ENCODE assay signal across 17 cellular contexts in the genomic region with DNA sequence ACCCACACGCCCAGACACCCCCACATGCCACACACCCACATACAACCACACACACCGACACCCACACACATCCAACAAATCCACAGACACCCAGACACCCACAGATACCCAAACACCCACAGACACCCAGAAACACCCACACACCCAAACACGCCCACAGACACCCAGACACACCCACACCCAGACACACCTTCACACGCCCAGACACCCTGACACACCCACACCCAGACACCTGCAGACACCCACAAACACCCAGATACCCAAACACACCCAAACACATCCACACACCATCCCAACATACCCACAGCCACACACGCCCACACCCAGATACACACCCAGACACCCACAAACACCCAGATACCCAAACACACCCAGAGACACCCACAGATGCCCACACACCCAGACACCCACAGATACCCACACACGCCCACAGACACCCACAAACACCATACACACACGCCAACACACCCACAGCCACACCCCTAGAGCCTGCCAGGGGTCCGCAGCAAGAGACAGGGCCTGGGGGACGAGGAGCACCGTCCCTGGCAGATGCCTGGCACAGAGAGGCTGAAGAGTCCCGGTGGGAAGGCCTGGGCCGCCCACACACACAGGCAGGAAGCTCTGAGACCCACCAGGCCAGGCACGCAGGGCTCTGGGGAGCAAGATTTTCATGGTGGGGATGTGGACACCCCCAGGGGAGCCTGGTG. TPM values are rescaled to one million over a fixed set of nuclear protein-coding genes. Genes with fewer than 3 reads are reported as not detected.
DNase-seq lines count a peak whose midpoint lies in the region; ATAC-seq and TF ChIP-seq lines count a peak whose summit lies in the region.
"Had no signal": no experiment of that assay in that cellular context is flagged by ENCODE, and none has a peak within 500 bp of the region (broad histone marks: within the 10 kb centered on the region; RNA-seq: fewer than 3 reads in every experiment).

No MANE protein-coding gene starts in this region.

- DNase-seq in Caco-2 (no peak), left colon (no peak), osteocyte (ENCODE audit: extremely low spot score, unreplicated experiment) (no peak)
- no peak for DNase-seq in activated CD8-positive, alpha-beta T cell treated with anti-CD3 and anti-CD28 coated beads, Interleukin-2, amount 10 ng/mL, durations not matched to agents 7 days and 5 days
- DNase-seq: activated naive CD8-positive, alpha-beta T cell treated with anti-CD3 and anti-CD28 coated beads, Interleukin-2, amount 10 ng/mL, durations not matched to agents 7 days and 5 days; DMS79; esophagus squamous epithelium; lower lobe of right lung; NCI-H226; stimulated activated CD4-positive, alpha-beta T cell treated with anti-CD3 and anti-CD28 coated beads, Interleukin-4, amount 100 ng/mL, for 1 hour had no signal

- BruUV-seq in Caco-2 (replicated peaks; lab: Mats Ljungman, UMichigan) = no TSS peak

- H3K4me2 ChIP-seq in BLaER1 treated with 17β-estradiol and CSF1 and Interleukin-3, amounts not matched to agents 10 nM and 100 nM = peak overlapping the region; percentile 73 to 100 (median 94)

- CTCF ChIA-PET in Caco-2 (lab: Charles Lee) = no interaction called here
- CTCF ChIA-PET in activated CD8-positive, alpha-beta T cell treated with anti-CD3 and anti-CD28 coated beads, Interleukin-2, amount 10 ng/mL, durations not matched to agents 7 days and 5 days (lab: Charles Lee) = interaction anchor here (1.9 kb wide), 1 partner anchor 18 kb away, joined by 8 read pairs; no protein-coding TSS in a partner anchor

- peak overlapping the region in 5 of 10 experiments; percentile 4 to 46 (median 34); a peak in 4 of 20 replicates for H3K4me3 ChIP-seq in BLaER1 treated with 17β-estradiol and CSF1 and Interleukin-3, amounts not matched to agents 10 nM and 100 nM
- H3K4me3 ChIP-seq in Caco-2 (ENCODE audit: low read depth, low read length) = no peak overlapping the region
- H3K4me3 ChIP-seq: esophagus squamous epithelium, lower lobe of right lung, SK-N-MC had no signal

- no peaks in the 10 kb centered on the region for H3K4me1 Mint-ChIP-seq in Caco-2 (ENCODE audit: low read depth, unreplicated experiment)
- H3K4me1 Mint-ChIP-seq in activated CD8-positive, alpha-beta T cell treated with anti-CD3 and anti-CD28 coated beads, Interleukin-2, amount 10 ng/mL, durations not matched to agents 7 days and 5 days (ENCODE audit: low read depth) = peaks cover 5% of the 10 kb centered on the region
- no peaks in the 10 kb centered on the region for H3K4me1 Mint-ChIP-seq in osteocyte (ENCODE audit: unreplicated experiment)

- H3K4me3 Mint-ChIP-seq in Caco-2 (ENCODE audit: unreplicated experiment) (no peak overlapping the region), osteocyte (ENCODE audit: unreplicated experiment) (no peak overlapping the region)
- no peak overlapping the region for H3K4me3 Mint-ChIP-seq in activated CD8-positive, alpha-beta T cell treated with anti-CD3 and anti-CD28 coated beads, Interleukin-2, amount 10 ng/mL, durations not matched to agents 7 days and 5 days
- H3K4me3 Mint-ChIP-seq: activated naive CD8-positive, alpha-beta T cell treated with anti-CD3 and anti-CD28 coated beads, Interleukin-2, amount 10 ng/mL, durations not matched to agents 7 days and 5 days had no signal

- H3K27ac Mint-ChIP-seq in Caco-2 (ENCODE audit: unreplicated experiment) (peak overlapping the region; percentile 40), osteocyte (ENCODE audit: unreplicated experiment) (no peak overlapping the region)
- peak overlapping the region; percentile 52 for H3K27ac Mint-ChIP-seq in activated CD8-positive, alpha-beta T cell treated with anti-CD3 and anti-CD28 coated beads, Interleukin-2, amount 10 ng/mL, durations not matched to agents 7 days and 5 days
- H3K27ac Mint-ChIP-seq: activated naive CD8-positive, alpha-beta T cell treated with anti-CD3 and anti-CD28 coated beads, Interleukin-2, amount 10 ng/mL, durations not matched to agents 7 days and 5 days had no signal

- H3K27ac ChIP-seq in BLaER1 treated with 17β-estradiol and CSF1 and Interleukin-3, amounts not matched to agents 10 nM and 100 nM = peak overlapping the region in 8 of 11 experiments; percentile 38 to 82 (median 64); a peak in 15 of 22 replicates
- H3K27ac ChIP-seq: esophagus squamous epithelium, lower lobe of right lung, SK-N-MC had no signal

- peak overlapping the region; percentile 11 to 74 (median 56); a peak in 19 of 22 replicates for H3K9ac ChIP-seq in BLaER1 treated with 17β-estradiol and CSF1 and Interleukin-3, amounts not matched to agents 10 nM and 100 nM

- TF ChIP-seq CTCF in Caco-2 (IDR thresholded peaks at IDR 0.05; ENCODE audit: insufficient read depth in 1 of 2, low read depth in 1 of 2, low read length in 1 of 2, severe bottlenecking in 1 of 2, unreplicated experiment in 1 of 2) = no peak
- no peak for TF ChIP-seq CTCF in osteocyte (IDR thresholded peaks at IDR 0.05)

- H3K27me3 ChIP-seq in BLaER1 treated with 17β-estradiol and CSF1 and Interleukin-3, amounts not matched to agents 10 nM and 100 nM = peaks cover 0 to 24% (median 0%) of the 10 kb centered on the region in 11 experiments; a peak in 5 of 22 replicates
- no peaks in the 10 kb centered on the region for H3K27me3 ChIP-seq in Caco-2 (replicated peaks; ENCODE audit: control insufficient read depth, insufficient read depth, low read length)
- H3K27me3 ChIP-seq: esophagus squamous epithelium had no signal

- H3K36me3 Mint-ChIP-seq in Caco-2 (ENCODE audit: insufficient read depth, unreplicated experiment) (peaks cover 36% of the 10 kb centered on the region), osteocyte (ENCODE audit: unreplicated experiment) (peaks cover 7% of the 10 kb centered on the region)
- H3K36me3 Mint-ChIP-seq in activated CD8-positive, alpha-beta T cell treated with anti-CD3 and anti-CD28 coated beads, Interleukin-2, amount 10 ng/mL, durations not matched to agents 7 days and 5 days (ENCODE audit: low read depth) = peaks cover 10% of the 10 kb centered on the region

- H3K9me3 ChIP-seq in BLaER1 treated with 17β-estradiol and CSF1 and Interleukin-3, amounts not matched to agents 10 nM and 100 nM (replicated peaks in 1 of 11) = no peaks in the 10 kb centered on the region
- H3K9me3 ChIP-seq in Caco-2 = no peaks in the 10 kb centered on the region
- H3K9me3 ChIP-seq: esophagus squamous epithelium, lower lobe of right lung had no signal

- no peaks in the 10 kb centered on the region for H3K27me3 Mint-ChIP-seq in Caco-2 (ENCODE audit: insufficient read depth, unreplicated experiment)
- H3K27me3 Mint-ChIP-seq in activated CD8-positive, alpha-beta T cell treated with anti-CD3 and anti-CD28 coated beads, Interleukin-2, amount 10 ng/mL, durations not matched to agents 7 days and 5 days (ENCODE audit: low read depth) = no peaks in the 10 kb centered on the region
- H3K27me3 Mint-ChIP-seq in osteocyte (ENCODE audit: unreplicated experiment) = no peaks in the 10 kb centered on the region
- H3K27me3 Mint-ChIP-seq: activated naive CD8-positive, alpha-beta T cell treated with anti-CD3 and anti-CD28 coated beads, Interleukin-2, amount 10 ng/mL, durations not matched to agents 7 days and 5 days had no signal

- peaks cover 0 to 31% (median 16%) of the 10 kb centered on the region in 11 experiments; a peak in 12 of 22 replicates for H3K36me3 ChIP-seq in BLaER1 treated with 17β-estradiol and CSF1 and Interleukin-3, amounts not matched to agents 10 nM and 100 nM
- H3K36me3 ChIP-seq in Caco-2 (ENCODE audit: control insufficient read depth, insufficient read depth, low read length) = peaks cover 1% of the 10 kb centered on the region; the same call in 1 of the 2 replicates

- POLR2A ChIA-PET in Caco-2 (lab: Charles Lee) = no interaction called here
- POLR2A ChIA-PET in activated CD8-positive, alpha-beta T cell treated with anti-CD3 and anti-CD28 coated beads, Interleukin-2, amount 10 ng/mL, durations not matched to agents 7 days and 5 days (lab: Charles Lee) = no interaction called here

- peaks cover 29 to 92% (median 83%) of the 10 kb centered on the region in 10 experiments for H3K4me1 ChIP-seq in BLaER1 treated with 17β-estradiol and CSF1 and Interleukin-3, amounts not matched to agents 10 nM and 100 nM
- H3K4me1 ChIP-seq in Caco-2 = peaks cover 10% of the 10 kb centered on the region; the same call in 1 of the 2 replicates
- H3K4me1 ChIP-seq: lower lobe of right lung had no signal

- intact Hi-C loops in Caco-2 (cut with micrococcal nuclease; ENCODE audit: unreplicated experiment) = no loop called here
- intact Hi-C loops in left colon (cut with DNase I, micrococcal nuclease) = no loop called here

- peaks cover 43 to 91% (median 58%) of the 10 kb centered on the region in 11 experiments; a peak in 21 of 22 replicates for H4K20me1 ChIP-seq in BLaER1 treated with 17β-estradiol and CSF1 and Interleukin-3, amounts not matched to agents 10 nM and 100 nM

- peak; percentile 20 for ATAC-seq in activated CD8-positive, alpha-beta T cell treated with anti-CD3 and anti-CD28 coated beads, Interleukin-2, amount 10 ng/mL, durations not matched to agents 7 days and 5 days
- ATAC-seq in left colon = peak; percentile 17
- no peak for ATAC-seq in GM19328 (IDR thresholded peaks at IDR 0.05; ENCODE audit: unreplicated experiment)
- ATAC-seq in GM21825 (IDR thresholded peaks at IDR 0.05; ENCODE audit: unreplicated experiment) = no peak

- H3K9me3 Mint-ChIP-seq in Caco-2 (ENCODE audit: unreplicated experiment) = no peaks in the 10 kb centered on the region
- H3K9me3 Mint-ChIP-seq in activated CD8-positive, alpha-beta T cell treated with anti-CD3 and anti-CD28 coated beads, Interleukin-2, amount 10 ng/mL, durations not matched to agents 7 days and 5 days (ENCODE audit: insufficient read depth) = no peaks in the 10 kb centered on the region
- no peaks in the 10 kb centered on the region for H3K9me3 Mint-ChIP-seq in osteocyte (ENCODE audit: unreplicated experiment)
- H3K9me3 Mint-ChIP-seq: activated naive CD8-positive, alpha-beta T cell treated with anti-CD3 and anti-CD28 coated beads, Interleukin-2, amount 10 ng/mL, durations not matched to agents 7 days and 5 days had no signal

RNA-seq across cellular contexts. Expression of a gene that starts 28.5 kb away (rescaled TPM):
- 24.0 and 25.1 TPM in 2 replicates for total RNA-seq in Caco-2 (2022)
- not detected for total RNA-seq in activated CD8-positive, alpha-beta T cell treated with anti-CD3 and anti-CD28 coated beads, Interleukin-2, amount 10 ng/mL, durations not matched to agents 7 days and 5 days
- total RNA-seq in left colon = 1 to 10 TPM; 1.2 to 3.6 TPM
- total RNA-seq in osteocyte = not detected in 2 replicates
- total RNA-seq: activated naive CD8-positive, alpha-beta T cell treated with anti-CD3 and anti-CD28 coated beads, Interleukin-2, amount 10 ng/mL, durations not matched to agents 7 days and 5 days; bronchial epithelial cell; lower lobe of right lung; posterior vena cava; skeletal muscle tissue had no signal

RNA-seq across cellular contexts. Expression of a gene that starts 32.9 kb away (rescaled TPM):
- total RNA-seq in Caco-2 (2022) = 1.8 and 3.0 TPM in 2 replicates
- 1 to 10 TPM; 2.7 to 3.1 TPM for total RNA-seq in activated CD8-positive, alpha-beta T cell treated with anti-CD3 and anti-CD28 coated beads, Interleukin-2, amount 10 ng/mL, durations not matched to agents 7 days and 5 days
- 1 to 10 TPM; 4.0 to 7.4 TPM for total RNA-seq in left colon
- 1.9 and 2.8 TPM in 2 replicates for total RNA-seq in osteocyte

RNA-seq across cellular contexts. Expression of a gene that starts 36.1 kb away (rescaled TPM):
- total RNA-seq in Caco-2 (2022) (24.8 and 25.6 TPM in 2 replicates), left colon (10 to 100 TPM; 13.5 to 15.2 TPM), osteocyte (11.2 and 11.4 TPM in 2 replicates)
- total RNA-seq in activated CD8-positive, alpha-beta T cell treated with anti-CD3 and anti-CD28 coated beads, Interleukin-2, amount 10 ng/mL, durations not matched to agents 7 days and 5 days = 10 to 100 TPM; 16.8 to 18.2 TPM

RNA-seq across cellular contexts. Expression of a gene that starts 57.0 kb away (rescaled TPM):
- total RNA-seq in Caco-2 (2022) = 65.6 and 77.6 TPM in 2 replicates
- 10 to 100 TPM; 24.2 to 28.6 TPM for total RNA-seq in activated CD8-positive, alpha-beta T cell treated with anti-CD3 and anti-CD28 coated beads, Interleukin-2, amount 10 ng/mL, durations not matched to agents 7 days and 5 days
- 100 to 1,000 TPM; 147 to 166 TPM for total RNA-seq in left colon
- total RNA-seq in osteocyte = 5.8 and 7.0 TPM in 2 replicates

Comparison
In these comparisons a context has a peak if more than half of its experiments do, and no peak if none do; other contexts are left out.
1. ATAC-seq: peak in activated CD8-positive, alpha-beta T cell treated with anti-CD3 and anti-CD28 coated beads, Interleukin-2, amount 10 ng/mL, durations not matched to agents 7 days and 5 days (single experiment) and left colon (single experiment); none in GM19328 (single experiment) and GM21825 (single experiment).